Comparison of ENCODE assay signal across 17 cellular contexts in genomic region chr1:245810181-245810727, GRCh38.
A peak's percentile ranks its signal among the peaks of the same experiment; 100 is the strongest.
DNase-seq lines count a peak whose midpoint lies in the region; ATAC-seq and TF ChIP-seq lines count a peak whose summit lies in the region.
"Had no signal": no experiment of that assay in that cellular context is flagged by ENCODE, and none has a peak within 500 bp of the region (broad histone marks: within the 10 kb centered on the region; RNA-seq: fewer than 3 reads in every experiment).

No MANE protein-coding gene starts in this region.

- H3K27me3 ChIP-seq in BE2C = no peaks in the 10 kb centered on the region
- no peaks in the 10 kb centered on the region for H3K27me3 ChIP-seq in PC-3 (ENCODE audit: low read length)
- H3K27me3 ChIP-seq: suprapubic skin had no signal

- TF ChIP-seq CTCF in BE2C (IDR thresholded peaks at IDR 0.05; ENCODE audit: low read depth, low read length) (no peak), PC-3 (conservative IDR thresholded peaks at IDR 0.05; ENCODE audit: low read depth, low read length) (no peak)

- H3K4me3 ChIP-seq in BE2C (ENCODE audit: low read depth, low read length) = no peak overlapping the region
- H3K4me3 ChIP-seq in PC-3 (ENCODE audit: low read length) = no peak overlapping the region
- H3K4me3 ChIP-seq: suprapubic skin had no signal

- H2AFZ ChIP-seq in PC-3 (ENCODE audit: low read length) = no peak overlapping the region

- H4K20me1 ChIP-seq in PC-3 (ENCODE audit: low read length) = no peaks in the 10 kb centered on the region

- no peak overlapping the region for H3K4me2 ChIP-seq in PC-3 (ENCODE audit: low read length)

- H3K4me1 ChIP-seq in BE2C (peaks cover 21% of the 10 kb centered on the region), PC-3 (ENCODE audit: insufficient read depth, low read length) (peaks cover 6% of the 10 kb centered on the region)

- H3K36me3 ChIP-seq in BE2C (peaks cover 9% of the 10 kb centered on the region; the same call in 1 of the 2 replicates), PC-3 (ENCODE audit: low read depth, low read length) (no peaks in the 10 kb centered on the region)
- H3K36me3 ChIP-seq: suprapubic skin had no signal

- POLR2A ChIA-PET in PC-3 (lab: Charles Lee; ENCODE audit: unreplicated experiment) = no interaction called here

- no peaks in the 10 kb centered on the region for H3F3A ChIP-seq in PC-3 (ENCODE audit: low read length, unreplicated experiment)

- peak; percentile 31 for ATAC-seq in GM19324 (IDR thresholded peaks at IDR 0.05; ENCODE audit: low FRiP score, unreplicated experiment)
- no peak for ATAC-seq in PC-3
- no peak for ATAC-seq in HG02759 (IDR thresholded peaks at IDR 0.05; ENCODE audit: unreplicated experiment)
- ATAC-seq: left cardiac atrium, sciatic nerve had no signal

- DNase-seq in BE2C = peak; percentile 37
- DNase-seq in PC-3 = peak; percentile 25
- peak; percentile 45 for DNase-seq in islet precursor cell
- DNase-seq in dermis blood vessel endothelial cell = no peak
- DNase-seq in RPMI8226 = no peak
- DNase-seq in inferior parietal cortex (ENCODE audit: extremely low spot score) = no peak
- DNase-seq: activated CD4-positive, alpha-beta memory T cell treated with anti-CD3 and anti-CD28 coated beads for 36 hours; activated naive CD8-positive, alpha-beta T cell treated with anti-CD3 and anti-CD28 coated beads, Interleukin-2, amount 10 ng/mL, durations not matched to agents 7 days and 5 days; effector CD8-positive, alpha-beta T cell; left cardiac atrium; NCI-H446; stimulated activated CD4-positive, alpha-beta T cell treated with anti-CD3 and anti-CD28 coated beads, Interleukin-2, amount 100 ng/mL, for 24 hours; SW 1271 had no signal

- intact Hi-C loops in PC-3 (cut with micrococcal nuclease) = no loop called here

- no peak overlapping the region for H3K27ac ChIP-seq in PC-3 (ENCODE audit: low read length)
- H3K27ac ChIP-seq: suprapubic skin had no signal

- H3K79me2 ChIP-seq in PC-3 (ENCODE audit: low read length) = no peaks in the 10 kb centered on the region

- CTCF ChIA-PET in PC-3 (lab: Charles Lee) = interaction anchor here (0.6 kb wide), 1 partner anchor 656 kb away, joined by 3 read pairs; no protein-coding TSS in a partner anchor

- no peaks in the 10 kb centered on the region for H3K9me3 ChIP-seq in BE2C
- H3K9me3 ChIP-seq in PC-3 (ENCODE audit: low read length) = no peaks in the 10 kb centered on the region
- H3K9me3 ChIP-seq: suprapubic skin had no signal

- no peaks in the 10 kb centered on the region for H3K9me2 ChIP-seq in PC-3 (replicated peaks; ENCODE audit: low read length)

- H3K9ac ChIP-seq in PC-3 (ENCODE audit: low read length) = no peak overlapping the region

- BruUV-seq in PC-3 (replicated peaks; lab: Mats Ljungman, UMichigan) = no TSS peak

Comparison
In these comparisons a context has a peak if more than half of its experiments do, and no peak if none do; other contexts are left out.
1. DNase-seq: peak in BE2C (single experiment), PC-3 (single experiment) and islet precursor cell (single experiment); none in dermis blood vessel endothelial cell (single experiment), RPMI8226 (single experiment) and inferior parietal cortex (single experiment).